ENCODE assay signal across 1 cellular context in genomic region chr10:86730227-86730626, GRCh38.
TF ChIP-seq lines count a peak whose summit lies in the region.

No MANE protein-coding gene starts in this region.

TF ChIP-seq in HepG2, 621 proteins besides CTCF, POLR2A, EP300 and RAD21 (continues in another document):
- TF ChIP-seq ARID4A (CRISPR knock-in tag; IDR thresholded peaks at IDR 0.05; ENCODE audit: borderline replicate concordance) (no peak), ZNF878 (CRISPR knock-in tag; IDR thresholded peaks at IDR 0.05) (no peak), ZFX (CRISPR knock-in tag; IDR thresholded peaks at IDR 0.05; ENCODE audit: low read depth) (peak; percentile 38; the same call in 1 of the 2 replicates), RBFOX2 (IDR thresholded peaks at IDR 0.05; ENCODE audit: low read depth, low read length) (no peak), NCOA1 (CRISPR knock-in tag; IDR thresholded peaks at IDR 0.05) (no peak), ZNF724P (CRISPR knock-in tag; IDR thresholded peaks at IDR 0.05; ENCODE audit: borderline replicate concordance) (no peak), PATZ1 (CRISPR knock-in tag; IDR thresholded peaks at IDR 0.05) (peak; percentile 43; the same call in 1 of the 2 replicates), CHD2 (IDR thresholded peaks at IDR 0.05; ENCODE audit: low read depth, low read length) (no peak), NFIC (IDR thresholded peaks at IDR 0.05; ENCODE audit: low read length) (peak; percentile 58; the same call in 1 of the 2 replicates), ATF2 (CRISPR knock-in tag; IDR thresholded peaks at IDR 0.05) (no peak), SP2 (CRISPR knock-in tag; IDR thresholded peaks at IDR 0.05) (no peak), FOXA1 (IDR thresholded peaks at IDR 0.05) (no peak), FOXA1 (CRISPR knock-in tag; IDR thresholded peaks at IDR 0.05) (no peak), GATAD2A (CRISPR knock-in tag; IDR thresholded peaks at IDR 0.05) (peak; percentile 60; the same call in 1 of the 2 replicates), ZNF337 (CRISPR knock-in tag; IDR thresholded peaks at IDR 0.05; ENCODE audit: borderline replicate concordance, low read depth) (no peak), NFATC3 (CRISPR knock-in tag; IDR thresholded peaks at IDR 0.05) (no peak), KDM1A (CRISPR knock-in tag; IDR thresholded peaks at IDR 0.05) (no peak), U2AF1 (optimal IDR thresholded peaks at IDR 0.05; ENCODE audit: low read depth, low read length) (no peak), ZNF432 (CRISPR knock-in tag; IDR thresholded peaks at IDR 0.05; ENCODE audit: borderline replicate concordance) (no peak), ZNF44 (CRISPR knock-in tag; IDR thresholded peaks at IDR 0.05) (no peak), ZNF3 (CRISPR knock-in tag; IDR thresholded peaks at IDR 0.05) (no peak), ZNF577 (CRISPR knock-in tag; IDR thresholded peaks at IDR 0.05; ENCODE audit: borderline replicate concordance, low read depth) (no peak), MED8 (CRISPR knock-in tag; IDR thresholded peaks at IDR 0.05; ENCODE audit: insufficient replicate concordance) (no peak), ZNF816 (CRISPR knock-in tag; IDR thresholded peaks at IDR 0.05; ENCODE audit: borderline replicate concordance) (no peak), HMG20A (CRISPR knock-in tag; IDR thresholded peaks at IDR 0.05; ENCODE audit: borderline replicate concordance) (0 out of 2 replicates have a peak, but pooled peaks have one; percentile 18), ARID3A (IDR thresholded peaks at IDR 0.05; ENCODE audit: low read depth, low read length) (no peak)
- TF ChIP-seq, protein P1, sequence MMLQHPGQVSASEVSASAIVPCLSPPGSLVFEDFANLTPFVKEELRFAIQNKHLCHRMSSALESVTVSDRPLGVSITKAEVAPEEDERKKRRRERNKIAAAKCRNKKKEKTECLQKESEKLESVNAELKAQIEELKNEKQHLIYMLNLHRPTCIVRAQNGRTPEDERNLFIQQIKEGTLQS (CRISPR knock-in tag; IDR thresholded peaks at IDR 0.05) = no peak
- TF ChIP-seq, protein P2, sequence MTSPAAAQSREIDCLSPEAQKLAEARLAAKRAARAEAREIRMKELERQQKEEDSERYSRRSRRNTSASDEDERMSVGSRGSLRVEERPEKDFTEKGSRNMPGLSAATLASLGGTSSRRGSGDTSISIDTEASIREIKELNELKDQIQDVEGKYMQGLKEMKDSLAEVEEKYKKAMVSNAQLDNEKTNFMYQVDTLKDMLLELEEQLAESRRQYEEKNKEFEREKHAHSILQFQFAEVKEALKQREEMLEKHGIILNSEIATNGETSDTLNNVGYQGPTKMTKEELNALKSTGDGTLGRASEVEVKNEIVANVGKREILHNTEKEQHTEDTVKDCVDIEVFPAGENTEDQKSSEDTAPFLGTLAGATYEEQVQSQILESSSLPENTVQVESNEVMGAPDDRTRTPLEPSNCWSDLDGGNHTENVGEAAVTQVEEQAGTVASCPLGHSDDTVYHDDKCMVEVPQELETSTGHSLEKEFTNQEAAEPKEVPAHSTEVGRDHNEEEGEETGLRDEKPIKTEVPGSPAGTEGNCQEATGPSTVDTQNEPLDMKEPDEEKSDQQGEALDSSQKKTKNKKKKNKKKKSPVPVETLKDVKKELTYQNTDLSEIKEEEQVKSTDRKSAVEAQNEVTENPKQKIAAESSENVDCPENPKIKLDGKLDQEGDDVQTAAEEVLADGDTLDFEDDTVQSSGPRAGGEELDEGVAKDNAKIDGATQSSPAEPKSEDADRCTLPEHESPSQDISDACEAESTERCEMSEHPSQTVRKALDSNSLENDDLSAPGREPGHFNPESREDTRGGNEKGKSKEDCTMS (CRISPR knock-in tag; conservative IDR thresholded peaks at IDR 0.05) = no peak
- TF ChIP-seq, protein P3, sequence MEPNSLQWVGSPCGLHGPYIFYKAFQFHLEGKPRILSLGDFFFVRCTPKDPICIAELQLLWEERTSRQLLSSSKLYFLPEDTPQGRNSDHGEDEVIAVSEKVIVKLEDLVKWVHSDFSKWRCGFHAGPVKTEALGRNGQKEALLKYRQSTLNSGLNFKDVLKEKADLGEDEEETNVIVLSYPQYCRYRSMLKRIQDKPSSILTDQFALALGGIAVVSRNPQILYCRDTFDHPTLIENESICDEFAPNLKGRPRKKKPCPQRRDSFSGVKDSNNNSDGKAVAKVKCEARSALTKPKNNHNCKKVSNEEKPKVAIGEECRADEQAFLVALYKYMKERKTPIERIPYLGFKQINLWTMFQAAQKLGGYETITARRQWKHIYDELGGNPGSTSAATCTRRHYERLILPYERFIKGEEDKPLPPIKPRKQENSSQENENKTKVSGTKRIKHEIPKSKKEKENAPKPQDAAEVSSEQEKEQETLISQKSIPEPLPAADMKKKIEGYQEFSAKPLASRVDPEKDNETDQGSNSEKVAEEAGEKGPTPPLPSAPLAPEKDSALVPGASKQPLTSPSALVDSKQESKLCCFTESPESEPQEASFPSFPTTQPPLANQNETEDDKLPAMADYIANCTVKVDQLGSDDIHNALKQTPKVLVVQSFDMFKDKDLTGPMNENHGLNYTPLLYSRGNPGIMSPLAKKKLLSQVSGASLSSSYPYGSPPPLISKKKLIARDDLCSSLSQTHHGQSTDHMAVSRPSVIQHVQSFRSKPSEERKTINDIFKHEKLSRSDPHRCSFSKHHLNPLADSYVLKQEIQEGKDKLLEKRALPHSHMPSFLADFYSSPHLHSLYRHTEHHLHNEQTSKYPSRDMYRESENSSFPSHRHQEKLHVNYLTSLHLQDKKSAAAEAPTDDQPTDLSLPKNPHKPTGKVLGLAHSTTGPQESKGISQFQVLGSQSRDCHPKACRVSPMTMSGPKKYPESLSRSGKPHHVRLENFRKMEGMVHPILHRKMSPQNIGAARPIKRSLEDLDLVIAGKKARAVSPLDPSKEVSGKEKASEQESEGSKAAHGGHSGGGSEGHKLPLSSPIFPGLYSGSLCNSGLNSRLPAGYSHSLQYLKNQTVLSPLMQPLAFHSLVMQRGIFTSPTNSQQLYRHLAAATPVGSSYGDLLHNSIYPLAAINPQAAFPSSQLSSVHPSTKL (CRISPR knock-in tag; IDR thresholded peaks at IDR 0.05) = peak; percentile 39; the same call in 1 of the 2 replicates
- TF ChIP-seq, protein P4, sequence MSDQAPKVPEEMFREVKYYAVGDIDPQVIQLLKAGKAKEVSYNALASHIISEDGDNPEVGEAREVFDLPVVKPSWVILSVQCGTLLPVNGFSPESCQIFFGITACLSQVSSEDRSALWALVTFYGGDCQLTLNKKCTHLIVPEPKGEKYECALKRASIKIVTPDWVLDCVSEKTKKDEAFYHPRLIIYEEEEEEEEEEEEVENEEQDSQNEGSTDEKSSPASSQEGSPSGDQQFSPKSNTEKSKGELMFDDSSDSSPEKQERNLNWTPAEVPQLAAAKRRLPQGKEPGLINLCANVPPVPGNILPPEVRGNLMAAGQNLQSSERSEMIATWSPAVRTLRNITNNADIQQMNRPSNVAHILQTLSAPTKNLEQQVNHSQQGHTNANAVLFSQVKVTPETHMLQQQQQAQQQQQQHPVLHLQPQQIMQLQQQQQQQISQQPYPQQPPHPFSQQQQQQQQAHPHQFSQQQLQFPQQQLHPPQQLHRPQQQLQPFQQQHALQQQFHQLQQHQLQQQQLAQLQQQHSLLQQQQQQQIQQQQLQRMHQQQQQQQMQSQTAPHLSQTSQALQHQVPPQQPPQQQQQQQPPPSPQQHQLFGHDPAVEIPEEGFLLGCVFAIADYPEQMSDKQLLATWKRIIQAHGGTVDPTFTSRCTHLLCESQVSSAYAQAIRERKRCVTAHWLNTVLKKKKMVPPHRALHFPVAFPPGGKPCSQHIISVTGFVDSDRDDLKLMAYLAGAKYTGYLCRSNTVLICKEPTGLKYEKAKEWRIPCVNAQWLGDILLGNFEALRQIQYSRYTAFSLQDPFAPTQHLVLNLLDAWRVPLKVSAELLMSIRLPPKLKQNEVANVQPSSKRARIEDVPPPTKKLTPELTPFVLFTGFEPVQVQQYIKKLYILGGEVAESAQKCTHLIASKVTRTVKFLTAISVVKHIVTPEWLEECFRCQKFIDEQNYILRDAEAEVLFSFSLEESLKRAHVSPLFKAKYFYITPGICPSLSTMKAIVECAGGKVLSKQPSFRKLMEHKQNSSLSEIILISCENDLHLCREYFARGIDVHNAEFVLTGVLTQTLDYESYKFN (CRISPR knock-in tag; conservative IDR thresholded peaks at IDR 0.05) = peak; percentile 67
- TF ChIP-seq, protein P5, sequence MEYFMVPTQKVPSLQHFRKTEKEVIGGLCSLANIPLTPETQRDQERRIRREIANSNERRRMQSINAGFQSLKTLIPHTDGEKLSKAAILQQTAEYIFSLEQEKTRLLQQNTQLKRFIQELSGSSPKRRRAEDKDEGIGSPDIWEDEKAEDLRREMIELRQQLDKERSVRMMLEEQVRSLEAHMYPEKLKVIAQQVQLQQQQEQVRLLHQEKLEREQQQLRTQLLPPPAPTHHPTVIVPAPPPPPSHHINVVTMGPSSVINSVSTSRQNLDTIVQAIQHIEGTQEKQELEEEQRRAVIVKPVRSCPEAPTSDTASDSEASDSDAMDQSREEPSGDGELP (IDR thresholded peaks at IDR 0.05; ENCODE audit: borderline replicate concordance, low read depth) = no peak
